1 cellular context compared by ENCODE assay signal in genomic region chr5:10607666-10608442, GRCh38.
TF ChIP-seq lines count a peak whose summit lies in the region.

No MANE protein-coding gene starts in this region.

TF ChIP-seq in K562, 482 proteins besides CTCF, POLR2A, EP300 and RAD21 (continued from another document and continues in another):
- TF ChIP-seq, protein P1, sequence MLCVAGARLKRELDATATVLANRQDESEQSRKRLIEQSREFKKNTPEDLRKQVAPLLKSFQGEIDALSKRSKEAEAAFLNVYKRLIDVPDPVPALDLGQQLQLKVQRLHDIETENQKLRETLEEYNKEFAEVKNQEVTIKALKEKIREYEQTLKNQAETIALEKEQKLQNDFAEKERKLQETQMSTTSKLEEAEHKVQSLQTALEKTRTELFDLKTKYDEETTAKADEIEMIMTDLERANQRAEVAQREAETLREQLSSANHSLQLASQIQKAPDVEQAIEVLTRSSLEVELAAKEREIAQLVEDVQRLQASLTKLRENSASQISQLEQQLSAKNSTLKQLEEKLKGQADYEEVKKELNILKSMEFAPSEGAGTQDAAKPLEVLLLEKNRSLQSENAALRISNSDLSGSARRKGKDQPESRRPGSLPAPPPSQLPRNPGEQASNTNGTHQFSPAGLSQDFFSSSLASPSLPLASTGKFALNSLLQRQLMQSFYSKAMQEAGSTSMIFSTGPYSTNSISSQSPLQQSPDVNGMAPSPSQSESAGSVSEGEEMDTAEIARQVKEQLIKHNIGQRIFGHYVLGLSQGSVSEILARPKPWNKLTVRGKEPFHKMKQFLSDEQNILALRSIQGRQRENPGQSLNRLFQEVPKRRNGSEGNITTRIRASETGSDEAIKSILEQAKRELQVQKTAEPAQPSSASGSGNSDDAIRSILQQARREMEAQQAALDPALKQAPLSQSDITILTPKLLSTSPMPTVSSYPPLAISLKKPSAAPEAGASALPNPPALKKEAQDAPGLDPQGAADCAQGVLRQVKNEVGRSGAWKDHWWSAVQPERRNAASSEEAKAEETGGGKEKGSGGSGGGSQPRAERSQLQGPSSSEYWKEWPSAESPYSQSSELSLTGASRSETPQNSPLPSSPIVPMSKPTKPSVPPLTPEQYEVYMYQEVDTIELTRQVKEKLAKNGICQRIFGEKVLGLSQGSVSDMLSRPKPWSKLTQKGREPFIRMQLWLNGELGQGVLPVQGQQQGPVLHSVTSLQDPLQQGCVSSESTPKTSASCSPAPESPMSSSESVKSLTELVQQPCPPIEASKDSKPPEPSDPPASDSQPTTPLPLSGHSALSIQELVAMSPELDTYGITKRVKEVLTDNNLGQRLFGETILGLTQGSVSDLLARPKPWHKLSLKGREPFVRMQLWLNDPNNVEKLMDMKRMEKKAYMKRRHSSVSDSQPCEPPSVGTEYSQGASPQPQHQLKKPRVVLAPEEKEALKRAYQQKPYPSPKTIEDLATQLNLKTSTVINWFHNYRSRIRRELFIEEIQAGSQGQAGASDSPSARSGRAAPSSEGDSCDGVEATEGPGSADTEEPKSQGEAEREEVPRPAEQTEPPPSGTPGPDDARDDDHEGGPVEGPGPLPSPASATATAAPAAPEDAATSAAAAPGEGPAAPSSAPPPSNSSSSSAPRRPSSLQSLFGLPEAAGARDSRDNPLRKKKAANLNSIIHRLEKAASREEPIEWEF (CRISPR knock-in tag; IDR thresholded peaks at IDR 0.05) = no peak
- TF ChIP-seq ZFP30 (CRISPR knock-in tag; IDR thresholded peaks at IDR 0.05; ENCODE audit: borderline replicate concordance) = no peak
- 0 out of 4 replicates have a peak, but pooled peaks have one; percentile 11 to 22 for TF ChIP-seq TRIM24 (IDR thresholded peaks at IDR 0.05)
- no peak for TF ChIP-seq ZBTB49 (CRISPR knock-in tag; IDR thresholded peaks at IDR 0.05; ENCODE audit: borderline replicate concordance)
- no peak for TF ChIP-seq MYNN (IDR thresholded peaks at IDR 0.05)
- TF ChIP-seq MYNN (CRISPR knock-in tag; IDR thresholded peaks at IDR 0.05) = no peak
- no peak for TF ChIP-seq POLR2AphosphoS2 (IDR thresholded peaks at IDR 0.05; ENCODE audit: low read length)
- TF ChIP-seq TAF15 (IDR thresholded peaks at IDR 0.05; ENCODE audit: low read depth, low read length) = no peak
- no peak for TF ChIP-seq KLF6 (CRISPR knock-in tag; IDR thresholded peaks at IDR 0.05; ENCODE audit: borderline replicate concordance)
- no peak for TF ChIP-seq NR3C1 (CRISPR knock-in tag; IDR thresholded peaks at IDR 0.05)
- TF ChIP-seq JUND (IDR thresholded peaks at IDR 0.05; ENCODE audit: borderline replicate concordance, low read depth, low read length) = peak; percentile 56; the same call in 1 of the 2 replicates
- TF ChIP-seq JUND (tag; IDR thresholded peaks at IDR 0.05; ENCODE audit: borderline replicate concordance, low read depth, low read length) = no peak; the same call in 2 of the 3 replicates
- no peak for TF ChIP-seq DPF2 (IDR thresholded peaks at IDR 0.05)
- no peak for TF ChIP-seq ZNF444 (CRISPR knock-in tag; IDR thresholded peaks at IDR 0.05)
- peak; percentile 73 for TF ChIP-seq MEF2D (tag; conservative IDR thresholded peaks at IDR 0.05; ENCODE audit: low read depth)
- no peak for TF ChIP-seq HDAC6 (IDR thresholded peaks at IDR 0.05; ENCODE audit: low read depth, low read length)
- no peak for TF ChIP-seq SMARCE1 (IDR thresholded peaks at IDR 0.05)
- TF ChIP-seq SNIP1 (IDR thresholded peaks at IDR 0.05; ENCODE audit: low read depth) = no peak
- TF ChIP-seq ZC3H4 (CRISPR knock-in tag; IDR thresholded peaks at IDR 0.05; ENCODE audit: borderline replicate concordance) = no peak
- no peak for TF ChIP-seq HDAC8 (tag; IDR thresholded peaks at IDR 0.05)
- TF ChIP-seq, protein P2, sequence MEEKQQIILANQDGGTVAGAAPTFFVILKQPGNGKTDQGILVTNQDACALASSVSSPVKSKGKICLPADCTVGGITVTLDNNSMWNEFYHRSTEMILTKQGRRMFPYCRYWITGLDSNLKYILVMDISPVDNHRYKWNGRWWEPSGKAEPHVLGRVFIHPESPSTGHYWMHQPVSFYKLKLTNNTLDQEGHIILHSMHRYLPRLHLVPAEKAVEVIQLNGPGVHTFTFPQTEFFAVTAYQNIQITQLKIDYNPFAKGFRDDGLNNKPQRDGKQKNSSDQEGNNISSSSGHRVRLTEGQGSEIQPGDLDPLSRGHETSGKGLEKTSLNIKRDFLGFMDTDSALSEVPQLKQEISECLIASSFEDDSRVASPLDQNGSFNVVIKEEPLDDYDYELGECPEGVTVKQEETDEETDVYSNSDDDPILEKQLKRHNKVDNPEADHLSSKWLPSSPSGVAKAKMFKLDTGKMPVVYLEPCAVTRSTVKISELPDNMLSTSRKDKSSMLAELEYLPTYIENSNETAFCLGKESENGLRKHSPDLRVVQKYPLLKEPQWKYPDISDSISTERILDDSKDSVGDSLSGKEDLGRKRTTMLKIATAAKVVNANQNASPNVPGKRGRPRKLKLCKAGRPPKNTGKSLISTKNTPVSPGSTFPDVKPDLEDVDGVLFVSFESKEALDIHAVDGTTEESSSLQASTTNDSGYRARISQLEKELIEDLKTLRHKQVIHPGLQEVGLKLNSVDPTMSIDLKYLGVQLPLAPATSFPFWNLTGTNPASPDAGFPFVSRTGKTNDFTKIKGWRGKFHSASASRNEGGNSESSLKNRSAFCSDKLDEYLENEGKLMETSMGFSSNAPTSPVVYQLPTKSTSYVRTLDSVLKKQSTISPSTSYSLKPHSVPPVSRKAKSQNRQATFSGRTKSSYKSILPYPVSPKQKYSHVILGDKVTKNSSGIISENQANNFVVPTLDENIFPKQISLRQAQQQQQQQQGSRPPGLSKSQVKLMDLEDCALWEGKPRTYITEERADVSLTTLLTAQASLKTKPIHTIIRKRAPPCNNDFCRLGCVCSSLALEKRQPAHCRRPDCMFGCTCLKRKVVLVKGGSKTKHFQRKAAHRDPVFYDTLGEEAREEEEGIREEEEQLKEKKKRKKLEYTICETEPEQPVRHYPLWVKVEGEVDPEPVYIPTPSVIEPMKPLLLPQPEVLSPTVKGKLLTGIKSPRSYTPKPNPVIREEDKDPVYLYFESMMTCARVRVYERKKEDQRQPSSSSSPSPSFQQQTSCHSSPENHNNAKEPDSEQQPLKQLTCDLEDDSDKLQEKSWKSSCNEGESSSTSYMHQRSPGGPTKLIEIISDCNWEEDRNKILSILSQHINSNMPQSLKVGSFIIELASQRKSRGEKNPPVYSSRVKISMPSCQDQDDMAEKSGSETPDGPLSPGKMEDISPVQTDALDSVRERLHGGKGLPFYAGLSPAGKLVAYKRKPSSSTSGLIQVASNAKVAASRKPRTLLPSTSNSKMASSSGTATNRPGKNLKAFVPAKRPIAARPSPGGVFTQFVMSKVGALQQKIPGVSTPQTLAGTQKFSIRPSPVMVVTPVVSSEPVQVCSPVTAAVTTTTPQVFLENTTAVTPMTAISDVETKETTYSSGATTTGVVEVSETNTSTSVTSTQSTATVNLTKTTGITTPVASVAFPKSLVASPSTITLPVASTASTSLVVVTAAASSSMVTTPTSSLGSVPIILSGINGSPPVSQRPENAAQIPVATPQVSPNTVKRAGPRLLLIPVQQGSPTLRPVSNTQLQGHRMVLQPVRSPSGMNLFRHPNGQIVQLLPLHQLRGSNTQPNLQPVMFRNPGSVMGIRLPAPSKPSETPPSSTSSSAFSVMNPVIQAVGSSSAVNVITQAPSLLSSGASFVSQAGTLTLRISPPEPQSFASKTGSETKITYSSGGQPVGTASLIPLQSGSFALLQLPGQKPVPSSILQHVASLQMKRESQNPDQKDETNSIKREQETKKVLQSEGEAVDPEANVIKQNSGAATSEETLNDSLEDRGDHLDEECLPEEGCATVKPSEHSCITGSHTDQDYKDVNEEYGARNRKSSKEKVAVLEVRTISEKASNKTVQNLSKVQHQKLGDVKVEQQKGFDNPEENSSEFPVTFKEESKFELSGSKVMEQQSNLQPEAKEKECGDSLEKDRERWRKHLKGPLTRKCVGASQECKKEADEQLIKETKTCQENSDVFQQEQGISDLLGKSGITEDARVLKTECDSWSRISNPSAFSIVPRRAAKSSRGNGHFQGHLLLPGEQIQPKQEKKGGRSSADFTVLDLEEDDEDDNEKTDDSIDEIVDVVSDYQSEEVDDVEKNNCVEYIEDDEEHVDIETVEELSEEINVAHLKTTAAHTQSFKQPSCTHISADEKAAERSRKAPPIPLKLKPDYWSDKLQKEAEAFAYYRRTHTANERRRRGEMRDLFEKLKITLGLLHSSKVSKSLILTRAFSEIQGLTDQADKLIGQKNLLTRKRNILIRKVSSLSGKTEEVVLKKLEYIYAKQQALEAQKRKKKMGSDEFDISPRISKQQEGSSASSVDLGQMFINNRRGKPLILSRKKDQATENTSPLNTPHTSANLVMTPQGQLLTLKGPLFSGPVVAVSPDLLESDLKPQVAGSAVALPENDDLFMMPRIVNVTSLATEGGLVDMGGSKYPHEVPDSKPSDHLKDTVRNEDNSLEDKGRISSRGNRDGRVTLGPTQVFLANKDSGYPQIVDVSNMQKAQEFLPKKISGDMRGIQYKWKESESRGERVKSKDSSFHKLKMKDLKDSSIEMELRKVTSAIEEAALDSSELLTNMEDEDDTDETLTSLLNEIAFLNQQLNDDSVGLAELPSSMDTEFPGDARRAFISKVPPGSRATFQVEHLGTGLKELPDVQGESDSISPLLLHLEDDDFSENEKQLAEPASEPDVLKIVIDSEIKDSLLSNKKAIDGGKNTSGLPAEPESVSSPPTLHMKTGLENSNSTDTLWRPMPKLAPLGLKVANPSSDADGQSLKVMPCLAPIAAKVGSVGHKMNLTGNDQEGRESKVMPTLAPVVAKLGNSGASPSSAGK (IDR thresholded peaks at IDR 0.05) = peak; percentile 36; the same call in 1 of the 2 replicates
- TF ChIP-seq ZNF232 (CRISPR knock-in tag; IDR thresholded peaks at IDR 0.05) = no peak
- no peak for TF ChIP-seq ZKSCAN3 (CRISPR knock-in tag; IDR thresholded peaks at IDR 0.05)
- no peak for TF ChIP-seq CHD2 (IDR thresholded peaks at IDR 0.05; ENCODE audit: low read depth, low read length)
- TF ChIP-seq SMC3 (conservative IDR thresholded peaks at IDR 0.05; ENCODE audit: insufficient read depth, low read depth, low read length) = peak; percentile 32; the same call in 1 of the 2 replicates
- TF ChIP-seq SLC30A9 (CRISPR knock-in tag; IDR thresholded peaks at IDR 0.05) = no peak
- TF ChIP-seq C11orf30 (IDR thresholded peaks at IDR 0.05; ENCODE audit: low read depth) = no peak
- no peak for TF ChIP-seq LCOR (CRISPR knock-in tag; IDR thresholded peaks at IDR 0.05)
- no peak for TF ChIP-seq NONO (IDR thresholded peaks at IDR 0.05; ENCODE audit: low read depth in 2 of 2, low read length in 1 of 2)
- TF ChIP-seq, protein P3, sequence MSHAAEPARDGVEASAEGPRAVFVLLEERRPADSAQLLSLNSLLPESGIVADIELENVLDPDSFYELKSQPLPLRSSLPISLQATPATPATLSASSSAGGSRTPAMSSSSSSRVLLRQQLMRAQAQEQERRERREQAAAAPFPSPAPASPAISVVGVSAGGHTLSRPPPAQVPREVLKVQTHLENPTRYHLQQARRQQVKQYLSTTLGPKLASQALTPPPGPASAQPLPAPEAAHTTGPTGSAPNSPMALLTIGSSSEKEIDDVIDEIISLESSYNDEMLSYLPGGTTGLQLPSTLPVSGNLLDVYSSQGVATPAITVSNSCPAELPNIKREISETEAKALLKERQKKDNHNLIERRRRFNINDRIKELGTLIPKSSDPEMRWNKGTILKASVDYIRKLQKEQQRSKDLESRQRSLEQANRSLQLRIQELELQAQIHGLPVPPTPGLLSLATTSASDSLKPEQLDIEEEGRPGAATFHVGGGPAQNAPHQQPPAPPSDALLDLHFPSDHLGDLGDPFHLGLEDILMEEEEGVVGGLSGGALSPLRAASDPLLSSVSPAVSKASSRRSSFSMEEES (CRISPR knock-in tag; IDR thresholded peaks at IDR 0.05) = peak; percentile 1; the same call in 1 of the 2 replicates
- no peak for TF ChIP-seq U2AF2 (optimal IDR thresholded peaks at IDR 0.05; ENCODE audit: low read depth, low read length)
- TF ChIP-seq, protein P4, sequence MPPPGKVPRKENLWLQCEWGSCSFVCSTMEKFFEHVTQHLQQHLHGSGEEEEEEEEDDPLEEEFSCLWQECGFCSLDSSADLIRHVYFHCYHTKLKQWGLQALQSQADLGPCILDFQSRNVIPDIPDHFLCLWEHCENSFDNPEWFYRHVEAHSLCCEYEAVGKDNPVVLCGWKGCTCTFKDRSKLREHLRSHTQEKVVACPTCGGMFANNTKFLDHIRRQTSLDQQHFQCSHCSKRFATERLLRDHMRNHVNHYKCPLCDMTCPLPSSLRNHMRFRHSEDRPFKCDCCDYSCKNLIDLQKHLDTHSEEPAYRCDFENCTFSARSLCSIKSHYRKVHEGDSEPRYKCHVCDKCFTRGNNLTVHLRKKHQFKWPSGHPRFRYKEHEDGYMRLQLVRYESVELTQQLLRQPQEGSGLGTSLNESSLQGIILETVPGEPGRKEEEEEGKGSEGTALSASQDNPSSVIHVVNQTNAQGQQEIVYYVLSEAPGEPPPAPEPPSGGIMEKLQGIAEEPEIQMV (tag; conservative IDR thresholded peaks at IDR 0.05; ENCODE audit: low read depth) = 0 out of 2 replicates have a peak, but pooled peaks have one; percentile 46
- TF ChIP-seq ZNF766 (CRISPR knock-in tag; conservative IDR thresholded peaks at IDR 0.05) = peak; percentile 41; the same call in 1 of the 2 replicates
- peak; percentile 31; the same call in 1 of the 2 replicates for TF ChIP-seq GATAD2A (IDR thresholded peaks at IDR 0.05)
- no peak for TF ChIP-seq IRF1 (CRISPR knock-in tag; IDR thresholded peaks at IDR 0.05; ENCODE audit: borderline replicate concordance)
- TF ChIP-seq STAT5A (IDR thresholded peaks at IDR 0.05; ENCODE audit: borderline replicate concordance, low read length) = 0 out of 2 replicates have a peak, but pooled peaks have one; percentile 27
- TF ChIP-seq ILF3 (IDR thresholded peaks at IDR 0.05; ENCODE audit: borderline replicate concordance) = no peak
